ENCODE assay signal across 17 cellular contexts in the genomic region with DNA sequence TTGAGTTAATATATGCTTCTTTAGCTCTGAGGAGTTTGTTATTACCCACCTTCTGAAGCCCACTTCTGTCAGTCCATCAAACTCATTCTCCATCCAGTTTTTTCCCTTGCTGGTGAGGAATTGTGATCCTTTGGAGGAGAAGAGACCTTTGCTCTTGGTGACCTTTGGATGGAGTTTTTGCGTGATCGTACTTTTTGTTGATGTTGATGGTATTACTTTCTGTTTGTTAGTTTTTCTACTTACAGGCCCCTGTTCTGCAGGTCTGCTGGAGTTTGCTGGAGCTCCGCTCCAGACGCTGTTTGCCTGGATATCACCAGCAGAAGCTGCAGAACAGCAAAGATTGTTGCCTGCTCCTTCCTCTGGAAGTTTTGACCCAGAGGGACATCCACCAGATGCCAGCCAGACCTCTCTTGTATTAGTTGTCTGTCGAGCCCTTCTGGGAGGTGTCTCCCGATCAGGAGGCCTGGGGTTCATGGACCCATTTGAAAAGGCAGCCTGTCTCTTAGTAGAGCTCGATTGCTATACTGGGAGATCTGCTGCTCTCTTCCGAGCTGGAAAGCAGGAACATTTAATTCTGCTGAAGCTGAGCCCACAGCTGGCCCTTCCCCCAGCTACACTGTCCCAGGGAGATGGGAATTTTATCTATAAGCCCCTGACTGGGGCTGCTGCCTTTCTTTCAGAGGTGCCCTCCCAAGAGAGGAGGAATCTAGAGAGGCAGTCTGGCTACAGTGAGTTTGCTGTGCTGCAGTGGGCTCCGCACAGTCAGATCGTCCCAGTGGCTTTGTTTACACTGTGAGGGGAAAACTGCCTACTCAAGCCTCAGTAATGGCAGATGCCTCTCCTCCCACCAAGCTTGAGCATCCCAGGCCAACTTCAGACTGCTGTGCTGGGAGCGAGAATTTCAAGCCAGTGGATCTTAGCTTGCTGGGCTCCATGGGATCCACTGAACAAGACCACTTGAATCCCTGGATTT.
DNase-seq lines count a peak whose midpoint lies in the region; ATAC-seq and TF ChIP-seq lines count a peak whose summit lies in the region.
"Had no signal": no experiment of that assay in that cellular context is flagged by ENCODE, and none has a peak within 500 bp of the region (broad histone marks: within the 10 kb centered on the region; RNA-seq: fewer than 3 reads in every experiment).

No MANE protein-coding gene starts in this region.

- no peak for TF ChIP-seq CTCF in liver (IDR thresholded peaks at IDR 0.05; ENCODE audit: low read depth, low read length, missing input control)

- no peak overlapping the region for H4K91ac ChIP-seq in mesenchymal stem cell (ENCODE audit: low read length)

- no peak overlapping the region for H4K8ac ChIP-seq in mesenchymal stem cell (ENCODE audit: low read length)

- H3K36me3 ChIP-seq in liver (ENCODE audit: control insufficient read depth in 4 of 4, insufficient read depth in 3 of 4, low read depth in 1 of 4, low read length in 3 of 4) (no peaks in the 10 kb centered on the region), mesenchymal stem cell (ENCODE audit: control insufficient read depth in 1 of 2, insufficient read depth in 2 of 2, low read depth in 1 of 2, low read length in 2 of 2) (no peaks in the 10 kb centered on the region)
- H3K36me3 ChIP-seq: BLaER1 treated with 17β-estradiol and CSF1 and Interleukin-3, amounts not matched to agents 10 nM and 100 nM had no signal

- H3K27ac ChIP-seq in liver (ENCODE audit: low read depth in 1 of 2, low read length in 2 of 2) = no peak overlapping the region
- H3K27ac ChIP-seq in mesenchymal stem cell (ENCODE audit: low read length, poor library complexity, severe bottlenecking) = no peak overlapping the region
- H3K27ac ChIP-seq in right cardiac atrium (ENCODE audit: low read length) = no peak overlapping the region
- H3K27ac ChIP-seq: 22Rv1; A549; BLaER1 treated with 17β-estradiol and CSF1 and Interleukin-3, amounts not matched to agents 10 nM and 100 nM; C4-2B had no signal

- H2BK120ac ChIP-seq in mesenchymal stem cell (ENCODE audit: low read depth, low read length) = no peak overlapping the region

- H3K4me3 ChIP-seq in liver (ENCODE audit: low read depth in 1 of 3, low read length in 3 of 3) (no peak overlapping the region), mesenchymal stem cell (ENCODE audit: insufficient read depth in 1 of 2, low read depth in 1 of 2, low read length in 2 of 2) (no peak overlapping the region), right cardiac atrium (ENCODE audit: low read length) (no peak overlapping the region)
- H3K4me3 ChIP-seq: A549; BLaER1 treated with 17β-estradiol and CSF1 and Interleukin-3, amounts not matched to agents 10 nM and 100 nM had no signal

- peaks cover 0 to 2% (median 0%) of the 10 kb centered on the region in 4 donors for H3K9me3 ChIP-seq in liver (ENCODE audit: control insufficient read depth in 4 of 4, low read length in 3 of 4)
- peaks cover 27% of the 10 kb centered on the region for H3K9me3 ChIP-seq in mesenchymal stem cell (ENCODE audit: control insufficient read depth, low read length)
- H3K9me3 ChIP-seq in right cardiac atrium (ENCODE audit: control insufficient read depth, low read length) = no peaks in the 10 kb centered on the region
- H3K9me3 ChIP-seq: A549, Caco-2 had no signal

- H3K27me3 ChIP-seq in liver (ENCODE audit: control insufficient read depth in 4 of 4, insufficient read depth in 4 of 4, low read length in 3 of 4) (no peaks in the 10 kb centered on the region), mesenchymal stem cell (ENCODE audit: control insufficient read depth in 1 of 2, insufficient read depth in 1 of 2, low read length in 2 of 2) (no peaks in the 10 kb centered on the region), right cardiac atrium (ENCODE audit: control insufficient read depth, insufficient read depth) (no peaks in the 10 kb centered on the region)
- H3K27me3 ChIP-seq: BLaER1 treated with 17β-estradiol and CSF1 and Interleukin-3, amounts not matched to agents 10 nM and 100 nM had no signal

- H3K79me1 ChIP-seq in mesenchymal stem cell (replicated peaks; ENCODE audit: low read length, poor library complexity, severe bottlenecking) = no peaks in the 10 kb centered on the region

- H3K23ac ChIP-seq in mesenchymal stem cell (ENCODE audit: low read length in 2 of 2) = no peak overlapping the region

- H2BK12ac ChIP-seq in mesenchymal stem cell (ENCODE audit: low read length in 2 of 2) = no peak overlapping the region

- ATAC-seq in left lobe of liver = peak; percentile 64
- no peak for ATAC-seq in GM18520 (IDR thresholded peaks at IDR 0.05; ENCODE audit: unreplicated experiment)
- no peak for ATAC-seq in right cardiac atrium
- no peak for ATAC-seq in HG03378 (IDR thresholded peaks at IDR 0.05; ENCODE audit: unreplicated experiment)
- ATAC-seq: A549; CD8-positive, alpha-beta T cell had no signal

- peak overlapping the region; percentile 4 for H2AFZ ChIP-seq in mesenchymal stem cell (ENCODE audit: low read depth, low read length)

- 66% methylated on average over 11 of the region's 11 CpGs for WGBS in liver
- WGBS in mesenchymal stem cell = 87% methylated on average over 11 of the region's 11 CpGs
- 74% methylated on average over 11 of the region's 11 CpGs for WGBS in right cardiac atrium

- no peak overlapping the region for H3K4me2 ChIP-seq in mesenchymal stem cell (ENCODE audit: low read length, poor library complexity, severe bottlenecking)
- H3K4me2 ChIP-seq: A549; BLaER1 treated with 17β-estradiol and CSF1 and Interleukin-3, amounts not matched to agents 10 nM and 100 nM had no signal

- no peak overlapping the region for H3K14ac ChIP-seq in mesenchymal stem cell (ENCODE audit: low read length in 2 of 2)

- H3K4ac ChIP-seq in mesenchymal stem cell (ENCODE audit: low read depth in 1 of 2, low read length in 2 of 2) = no peak overlapping the region

- no peak overlapping the region for H2AK5ac ChIP-seq in mesenchymal stem cell (ENCODE audit: low read length, severe bottlenecking)

- no peak overlapping the region for H2BK5ac ChIP-seq in mesenchymal stem cell (ENCODE audit: low read depth, low read length, poor library complexity, severe bottlenecking)

- H3K9ac ChIP-seq in liver (ENCODE audit: low read depth in 1 of 2, low read length in 2 of 2) = no peak overlapping the region
- no peak overlapping the region for H3K9ac ChIP-seq in mesenchymal stem cell (ENCODE audit: low read length)
- H3K9ac ChIP-seq: BLaER1 treated with 17β-estradiol and CSF1 and Interleukin-3, amounts not matched to agents 10 nM and 100 nM had no signal

- no peaks in the 10 kb centered on the region for H3K4me1 ChIP-seq in liver (ENCODE audit: control insufficient read depth in 4 of 4, insufficient read depth in 4 of 4, low read length in 3 of 4)
- no peaks in the 10 kb centered on the region for H3K4me1 ChIP-seq in mesenchymal stem cell (ENCODE audit: control insufficient read depth, insufficient read depth, low read depth, low read length)
- H3K4me1 ChIP-seq in right cardiac atrium (ENCODE audit: control insufficient read depth, insufficient read depth, low read length) = no peaks in the 10 kb centered on the region
- H3K4me1 ChIP-seq: A549; BLaER1 treated with 17β-estradiol and CSF1 and Interleukin-3, amounts not matched to agents 10 nM and 100 nM; Caco-2 had no signal

- H2BK15ac ChIP-seq in mesenchymal stem cell (ENCODE audit: low read depth, poor library complexity, severe bottlenecking) = no peak overlapping the region

- TF ChIP-seq RAD21 in liver (IDR thresholded peaks at IDR 0.05) = no peak

- no peak overlapping the region for H3K18ac ChIP-seq in mesenchymal stem cell (ENCODE audit: low read depth in 1 of 2, low read length in 2 of 2)

- intact Hi-C loops in right cardiac atrium (cut with DNase I) = no loop called here

- DNase-seq in left lobe of liver (ENCODE audit: low spot score) = no peak
- no peak for DNase-seq in mesenchymal stem cell
- no peak for DNase-seq in right cardiac atrium
- DNase-seq: AML-193; Caco-2; Calu3; CD4-positive, alpha-beta T cell; CD8-positive, alpha-beta T cell; DMS79 treated with DMSO at 0.1 percent for 48 hours; GF-D8 had no signal

TF ChIP-seq in liver, 16 proteins besides CTCF, POLR2A, EP300 and RAD21:
- TF ChIP-seq NR2F2 (IDR thresholded peaks at IDR 0.05) (no peak), HNF4A (conservative IDR thresholded peaks at IDR 0.05) (peak; percentile 44 to 47), RXRA (IDR thresholded peaks at IDR 0.05) (peak in 1 of 2 donors; percentile 12)
TF ChIP-seq in liver: peak in this region for 2.
